ENCODE assay signal across 1 cellular context in genomic region chr1:2530501-2531361, GRCh38.
TF ChIP-seq lines count a peak whose summit lies in the region.

No MANE protein-coding gene starts in this region.

TF ChIP-seq in SK-N-SH treated with all-trans-retinoic acid at 6 μM for 48 hours, 23 proteins besides CTCF, POLR2A, EP300 and RAD21 (continued from another document):
- TF ChIP-seq POU6F1 (CRISPR knock-in tag; IDR thresholded peaks at IDR 0.05; ENCODE audit: borderline replicate concordance, low read depth) = no peak
- no peak for TF ChIP-seq CREB5 (CRISPR knock-in tag; IDR thresholded peaks at IDR 0.05; ENCODE audit: low read depth)
- TF ChIP-seq ZNF565 (CRISPR knock-in tag; conservative IDR thresholded peaks at IDR 0.05; ENCODE audit: low read depth) = no peak
- no peak for TF ChIP-seq ZC3H10 (CRISPR knock-in tag; IDR thresholded peaks at IDR 0.05)
- no peak for TF ChIP-seq TCF4 (CRISPR knock-in tag; IDR thresholded peaks at IDR 0.05; ENCODE audit: borderline replicate concordance)
- TF ChIP-seq TSHZ2 (CRISPR knock-in tag; IDR thresholded peaks at IDR 0.05) = no peak
- TF ChIP-seq SNAI2 (CRISPR knock-in tag; IDR thresholded peaks at IDR 0.05) = no peak
- TF ChIP-seq GLIS3 (CRISPR knock-in tag; IDR thresholded peaks at IDR 0.05) = no peak
- no peak for TF ChIP-seq OSR1 (CRISPR knock-in tag; IDR thresholded peaks at IDR 0.05)
- no peak for TF ChIP-seq BACH2 (CRISPR knock-in tag; IDR thresholded peaks at IDR 0.05; ENCODE audit: borderline replicate concordance)
- no peak for TF ChIP-seq ZNF8 (CRISPR knock-in tag; IDR thresholded peaks at IDR 0.05)
- no peak for TF ChIP-seq ZFP30 (CRISPR knock-in tag; IDR thresholded peaks at IDR 0.05)
- no peak for TF ChIP-seq PPARA (CRISPR knock-in tag; IDR thresholded peaks at IDR 0.05; ENCODE audit: borderline replicate concordance)
- no peak for TF ChIP-seq ISL1 (CRISPR knock-in tag; IDR thresholded peaks at IDR 0.05)
- TF ChIP-seq TOX (CRISPR knock-in tag; IDR thresholded peaks at IDR 0.05; ENCODE audit: borderline replicate concordance) = no peak
